In the genomic region with DNA sequence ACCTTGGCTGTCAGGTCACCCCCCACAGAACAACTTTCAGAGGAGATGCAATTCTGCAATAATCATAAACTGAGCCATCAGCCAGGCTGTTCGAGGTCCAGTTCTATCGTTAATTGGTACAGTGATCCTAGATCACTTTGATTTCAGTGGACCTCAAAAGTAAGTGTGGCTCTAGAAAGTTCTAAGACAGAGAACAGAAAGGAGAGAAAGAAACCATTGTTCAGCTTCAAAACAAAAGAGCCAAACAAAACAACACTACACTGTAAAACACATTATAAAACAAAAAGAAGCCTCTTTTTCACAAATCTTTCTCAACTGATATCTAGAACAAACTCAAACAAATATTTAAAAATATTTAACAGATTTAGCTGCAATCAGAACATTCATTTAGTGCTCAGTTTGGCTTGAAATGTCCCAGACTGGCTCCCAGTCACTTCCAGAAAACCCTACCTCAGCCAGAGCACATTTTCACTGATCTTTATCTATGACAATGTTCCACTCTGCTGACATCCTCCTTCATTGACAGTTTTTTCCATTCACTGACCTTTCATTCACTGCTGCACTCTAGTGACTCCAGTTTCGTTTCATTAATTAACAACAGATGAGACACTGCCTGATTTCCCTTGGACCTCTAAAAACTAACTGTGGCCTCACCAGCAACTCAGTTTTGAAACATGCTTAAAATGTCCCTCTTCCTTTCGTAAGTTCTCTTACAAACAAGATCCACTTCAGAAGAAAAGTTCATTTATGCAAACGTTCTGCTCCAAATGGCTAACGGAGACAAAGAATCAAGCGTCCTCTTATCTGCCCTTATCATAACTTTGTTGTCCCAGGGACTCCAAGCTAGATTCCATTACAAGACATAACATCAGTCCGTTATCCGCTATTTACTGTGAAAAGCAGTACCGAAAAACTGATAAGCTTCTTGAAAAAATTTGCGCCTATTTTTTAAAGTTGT, we compare ENCODE assay signal across 1 cellular context.
TF ChIP-seq lines count a peak whose summit lies in the region.

No MANE protein-coding gene starts in this region.

TF ChIP-seq in IMR-90, 13 proteins besides CTCF, POLR2A, EP300 and RAD21:
- TF ChIP-seq RFX5 (IDR thresholded peaks at IDR 0.05; ENCODE audit: low read depth, low read length) (no peak), SMC3 (IDR thresholded peaks at IDR 0.05; ENCODE audit: low read depth, low read length) (no peak), NFE2L2 (IDR thresholded peaks at IDR 0.05; ENCODE audit: low read depth, low read length) (no peak), CEBPB (IDR thresholded peaks at IDR 0.05; ENCODE audit: low read depth, low read length) (no peak), MXI1 (IDR thresholded peaks at IDR 0.05; ENCODE audit: borderline replicate concordance, low read depth, low read length) (no peak), MAFK (IDR thresholded peaks at IDR 0.05; ENCODE audit: low read depth, low read length) (no peak), USF2 (IDR thresholded peaks at IDR 0.05; ENCODE audit: low read depth, low read length) (no peak)
- TF ChIP-seq, protein P1, sequence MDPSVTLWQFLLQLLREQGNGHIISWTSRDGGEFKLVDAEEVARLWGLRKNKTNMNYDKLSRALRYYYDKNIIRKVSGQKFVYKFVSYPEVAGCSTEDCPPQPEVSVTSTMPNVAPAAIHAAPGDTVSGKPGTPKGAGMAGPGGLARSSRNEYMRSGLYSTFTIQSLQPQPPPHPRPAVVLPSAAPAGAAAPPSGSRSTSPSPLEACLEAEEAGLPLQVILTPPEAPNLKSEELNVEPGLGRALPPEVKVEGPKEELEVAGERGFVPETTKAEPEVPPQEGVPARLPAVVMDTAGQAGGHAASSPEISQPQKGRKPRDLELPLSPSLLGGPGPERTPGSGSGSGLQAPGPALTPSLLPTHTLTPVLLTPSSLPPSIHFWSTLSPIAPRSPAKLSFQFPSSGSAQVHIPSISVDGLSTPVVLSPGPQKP (IDR thresholded peaks at IDR 0.05; ENCODE audit: borderline replicate concordance, low read depth, low read length): no peak
